11 cellular contexts compared by ENCODE assay signal in genomic region chr11:48094643-48095339, GRCh38.
DNase-seq lines count a peak whose midpoint lies in the region; ATAC-seq and TF ChIP-seq lines count a peak whose summit lies in the region.
"Had no signal": no experiment of that assay in that cellular context is flagged by ENCODE, and none has a peak within 500 bp of the region (broad histone marks: within the 10 kb centered on the region; RNA-seq: fewer than 3 reads in every experiment).

No MANE protein-coding gene starts in this region.

- ATAC-seq in central memory CD8-positive, alpha-beta T cell (replicated peaks; ENCODE audit: extremely low read depth, poor library complexity, severe bottlenecking) = no peak
- ATAC-seq: foreskin keratinocyte had no signal

- peak overlapping the region; percentile 3 for H3K27ac Mint-ChIP-seq in activated CD4-positive, alpha-beta memory T cell treated with anti-CD3 and anti-CD28 coated beads for 36 hours
- no peak overlapping the region for H3K27ac Mint-ChIP-seq in activated CD4-positive, alpha-beta memory T cell treated with anti-CD3 and anti-CD28 coated beads, Interleukin-2, amount 10 ng/mL, durations not matched to agents 7 days and 5 days
- H3K27ac Mint-ChIP-seq in central memory CD8-positive, alpha-beta T cell (ENCODE audit: low read depth) = peak overlapping the region; percentile 76
- no peak overlapping the region for H3K27ac Mint-ChIP-seq in chondrocyte (ENCODE audit: unreplicated experiment)

- H3K9me3 Mint-ChIP-seq in activated CD4-positive, alpha-beta memory T cell treated with anti-CD3 and anti-CD28 coated beads for 36 hours = no peaks in the 10 kb centered on the region
- no peaks in the 10 kb centered on the region for H3K9me3 Mint-ChIP-seq in activated CD4-positive, alpha-beta memory T cell treated with anti-CD3 and anti-CD28 coated beads, Interleukin-2, amount 10 ng/mL, durations not matched to agents 7 days and 5 days
- no peaks in the 10 kb centered on the region for H3K9me3 Mint-ChIP-seq in central memory CD8-positive, alpha-beta T cell
- no peaks in the 10 kb centered on the region for H3K9me3 Mint-ChIP-seq in chondrocyte (ENCODE audit: low read depth)

- WGBS in thyroid gland, 2 donors = 68 to 70% methylated on average over 9 of the region's 9 CpGs

- CTCF ChIA-PET in activated CD4-positive, alpha-beta memory T cell treated with anti-CD3 and anti-CD28 coated beads for 36 hours (lab: Charles Lee) = interaction anchor here (1.1 to 2.1 kb wide), 3 partner anchors 88 to 160 kb away, joined by 4 to 8 read pairs (median 4); no protein-coding TSS in a partner anchor
- CTCF ChIA-PET in activated CD4-positive, alpha-beta memory T cell treated with anti-CD3 and anti-CD28 coated beads, Interleukin-2, amount 10 ng/mL, durations not matched to agents 7 days and 5 days (lab: Charles Lee) = interaction anchor here (0.6 to 1.4 kb wide), 2 partner anchors 23 to 37 kb away, joined by 3 to 4 read pairs; no protein-coding TSS in a partner anchor

- no peak overlapping the region for H3K4me3 ChIP-seq in thyroid gland (replicated peaks in 1 of 3)
- H3K4me3 ChIP-seq in BE2C (ENCODE audit: low read depth, low read length) = no peak overlapping the region

- no peaks in the 10 kb centered on the region for H3K36me3 Mint-ChIP-seq in activated CD4-positive, alpha-beta memory T cell treated with anti-CD3 and anti-CD28 coated beads for 36 hours
- peaks cover 21% of the 10 kb centered on the region for H3K36me3 Mint-ChIP-seq in activated CD4-positive, alpha-beta memory T cell treated with anti-CD3 and anti-CD28 coated beads, Interleukin-2, amount 10 ng/mL, durations not matched to agents 7 days and 5 days (ENCODE audit: low read depth)
- H3K36me3 Mint-ChIP-seq in central memory CD8-positive, alpha-beta T cell (ENCODE audit: insufficient read depth) = peaks cover 4% of the 10 kb centered on the region
- H3K36me3 Mint-ChIP-seq in chondrocyte (ENCODE audit: low read depth) = no peaks in the 10 kb centered on the region

- H3K27me3 Mint-ChIP-seq in activated CD4-positive, alpha-beta memory T cell treated with anti-CD3 and anti-CD28 coated beads for 36 hours = no peaks in the 10 kb centered on the region
- H3K27me3 Mint-ChIP-seq in activated CD4-positive, alpha-beta memory T cell treated with anti-CD3 and anti-CD28 coated beads, Interleukin-2, amount 10 ng/mL, durations not matched to agents 7 days and 5 days = no peaks in the 10 kb centered on the region
- H3K27me3 Mint-ChIP-seq in central memory CD8-positive, alpha-beta T cell = no peaks in the 10 kb centered on the region
- no peaks in the 10 kb centered on the region for H3K27me3 Mint-ChIP-seq in chondrocyte (ENCODE audit: low read depth)

- TF ChIP-seq CTCF in thyroid gland (IDR thresholded peaks at IDR 0.05) (no peak), BE2C (IDR thresholded peaks at IDR 0.05; ENCODE audit: low read depth, low read length) (no peak), chondrocyte (IDR thresholded peaks at IDR 0.05) (no peak)

- no peaks in the 10 kb centered on the region for H3K27me3 ChIP-seq in thyroid gland
- no peaks in the 10 kb centered on the region for H3K27me3 ChIP-seq in BE2C
- H3K27me3 ChIP-seq: foreskin keratinocyte had no signal

- H3K4me3 Mint-ChIP-seq in activated CD4-positive, alpha-beta memory T cell treated with anti-CD3 and anti-CD28 coated beads for 36 hours = no peak overlapping the region
- no peak overlapping the region for H3K4me3 Mint-ChIP-seq in activated CD4-positive, alpha-beta memory T cell treated with anti-CD3 and anti-CD28 coated beads, Interleukin-2, amount 10 ng/mL, durations not matched to agents 7 days and 5 days
- H3K4me3 Mint-ChIP-seq in central memory CD8-positive, alpha-beta T cell = no peak overlapping the region
- H3K4me3 Mint-ChIP-seq in chondrocyte (ENCODE audit: unreplicated experiment) = no peak overlapping the region

- H3K4me1 Mint-ChIP-seq in activated CD4-positive, alpha-beta memory T cell treated with anti-CD3 and anti-CD28 coated beads for 36 hours (ENCODE audit: low read depth) = peaks cover 80% of the 10 kb centered on the region
- peaks cover 78% of the 10 kb centered on the region for H3K4me1 Mint-ChIP-seq in activated CD4-positive, alpha-beta memory T cell treated with anti-CD3 and anti-CD28 coated beads, Interleukin-2, amount 10 ng/mL, durations not matched to agents 7 days and 5 days
- H3K4me1 Mint-ChIP-seq in central memory CD8-positive, alpha-beta T cell = peaks cover 68% of the 10 kb centered on the region
- peaks cover 16% of the 10 kb centered on the region for H3K4me1 Mint-ChIP-seq in chondrocyte (ENCODE audit: low read depth)

- H3K9me3 ChIP-seq in thyroid gland (no peaks in the 10 kb centered on the region), BE2C (no peaks in the 10 kb centered on the region)

- no peak for TF ChIP-seq POLR2A in thyroid gland (IDR thresholded peaks at IDR 0.05)

- POLR2A ChIA-PET in activated CD4-positive, alpha-beta memory T cell treated with anti-CD3 and anti-CD28 coated beads for 36 hours (lab: Charles Lee) = interaction anchor here (3.7 kb wide), 1 partner anchor 13 kb away, joined by 16 read pairs; no protein-coding TSS in a partner anchor
- POLR2A ChIA-PET in activated CD4-positive, alpha-beta memory T cell treated with anti-CD3 and anti-CD28 coated beads, Interleukin-2, amount 10 ng/mL, durations not matched to agents 7 days and 5 days (lab: Charles Lee) = interaction anchor here (0.9 kb wide), 1 partner anchor 77 kb away, joined by 4 read pairs; no protein-coding TSS in a partner anchor

- no peak for DNase-seq in activated CD4-positive, alpha-beta memory T cell treated with anti-CD3 and anti-CD28 coated beads for 36 hours
- no peak for DNase-seq in activated CD4-positive, alpha-beta memory T cell treated with anti-CD3 and anti-CD28 coated beads, Interleukin-2, amount 10 ng/mL, durations not matched to agents 7 days and 5 days
- no peak for DNase-seq in central memory CD8-positive, alpha-beta T cell (ENCODE audit: low spot score in 2 of 2)
- DNase-seq in middle frontal gyrus (ENCODE audit: extremely low spot score, low spot score) = peak; percentile 53
- DNase-seq in thyroid gland = no peak
- DNase-seq in OCI-M2 (lab: John Stamatoyannopoulos, UW; ENCODE audit: unreplicated experiment) = no peak
- no peak for DNase-seq in BE2C
- no peak for DNase-seq in chondrocyte (ENCODE audit: low spot score)
- DNase-seq: activated T-cell treated with anti-CD3 and anti-CD28 coated beads, Interleukin-2, amount 50 U/mL, for 48 hours; foreskin keratinocyte; stimulated activated CD4-positive, alpha-beta T cell treated with anti-CD3 and anti-CD28 coated beads, Interleukin-2, amount 100 ng/mL, for 24 hours had no signal

- intact Hi-C loops in activated CD4-positive, alpha-beta memory T cell treated with anti-CD3 and anti-CD28 coated beads for 36 hours (cut with micrococcal nuclease) = no loop called here
- intact Hi-C loops in thyroid gland (cut with DNase I) = no loop called here

- H3K36me3 ChIP-seq in thyroid gland (no peaks in the 10 kb centered on the region), BE2C (no peaks in the 10 kb centered on the region)

- H3K4me1 ChIP-seq in thyroid gland (peaks cover 58 to 77% of the 10 kb centered on the region in 2 donors), BE2C (no peaks in the 10 kb centered on the region)
- H3K4me1 ChIP-seq: foreskin keratinocyte had no signal

- peak overlapping the region; percentile 88 to 90 (median 89) for H3K27ac ChIP-seq in thyroid gland
- H3K27ac ChIP-seq: foreskin keratinocyte had no signal

Comparison
In these comparisons a context has a peak if more than half of its experiments do, and no peak if none do; other contexts are left out.
1. H3K27ac Mint-ChIP-seq: peak in activated CD4-positive, alpha-beta memory T cell treated with anti-CD3 and anti-CD28 coated beads for 36 hours (single experiment) and central memory CD8-positive, alpha-beta T cell (single experiment); none in activated CD4-positive, alpha-beta memory T cell treated with anti-CD3 and anti-CD28 coated beads, Interleukin-2, amount 10 ng/mL, durations not matched to agents 7 days and 5 days (single experiment) and chondrocyte (single experiment).